ENCODE assay signal across 11 cellular contexts in the genomic region with DNA sequence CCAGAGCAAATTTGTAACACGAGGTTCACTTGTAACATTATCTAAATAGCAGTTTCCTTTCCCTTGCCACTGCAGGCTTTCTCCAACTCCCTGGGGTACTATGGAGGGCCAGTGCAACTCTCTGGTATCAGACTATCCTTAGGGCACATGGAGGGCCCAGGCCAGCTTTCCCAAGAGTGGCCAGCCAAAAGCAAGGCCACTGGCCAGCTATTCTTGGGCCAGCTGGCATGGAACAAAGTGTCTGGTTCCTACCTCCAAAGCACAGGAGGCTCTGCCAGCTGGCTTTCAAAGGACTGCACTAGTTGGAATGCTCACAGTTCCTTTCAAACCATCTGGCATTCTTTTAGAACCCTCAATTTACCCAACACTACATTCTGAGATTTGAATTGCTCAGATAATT. TPM values are rescaled to one million over a fixed set of nuclear protein-coding genes. Genes with fewer than 3 reads are reported as not detected.
DNase-seq lines count a peak whose midpoint lies in the region; ATAC-seq and TF ChIP-seq lines count a peak whose summit lies in the region.
"Had no signal": no experiment of that assay in that cellular context is flagged by ENCODE, and none has a peak within 500 bp of the region (broad histone marks: within the 10 kb centered on the region; RNA-seq: fewer than 3 reads in every experiment).

No MANE protein-coding gene starts in this region.

- intact Hi-C loops in body of pancreas (cut with DNase I): no loop called here
- intact Hi-C loops in left lung (cut with DNase I): no loop called here
- intact Hi-C loops in PC-3 (cut with micrococcal nuclease): loop anchor here (1.0 kb wide), 1 partner anchor 39 kb away; no protein-coding TSS in a partner anchor

- ATAC-seq in body of pancreas (peak; percentile 90), left lung (peak; percentile 24), thoracic aorta (ENCODE audit: insufficient number of reproducible peaks, low FRiP score, low read depth) (peak; percentile 57), GM21360 (IDR thresholded peaks at IDR 0.05; ENCODE audit: unreplicated experiment) (no peak), HG02571 (IDR thresholded peaks at IDR 0.05; ENCODE audit: unreplicated experiment) (no peak), PC-3 (no peak)

- BruUV-seq in PC-3 (replicated peaks; lab: Mats Ljungman, UMichigan): no TSS peak

- no peak overlapping the region for H3K4me2 ChIP-seq in PC-3 (ENCODE audit: low read length)
- H3K4me2 ChIP-seq: smooth muscle cell had no signal

- H3K9me2 ChIP-seq in PC-3 (replicated peaks; ENCODE audit: low read length): no peaks in the 10 kb centered on the region

- POLR2A ChIA-PET in PC-3 (lab: Charles Lee; ENCODE audit: unreplicated experiment): interaction anchor here (0.6 kb wide), 1 partner anchor 320 kb away, joined by 3 read pairs; no protein-coding TSS in a partner anchor

- no peaks in the 10 kb centered on the region for H3K36me3 ChIP-seq in body of pancreas (replicated peaks in 1 of 2; ENCODE audit: insufficient read depth in 1 of 2, low read depth in 2 of 2)
- peaks cover 0 to 5% of the 10 kb centered on the region in 2 donors for H3K36me3 ChIP-seq in left lung
- H3K36me3 ChIP-seq in thoracic aorta: no peaks in the 10 kb centered on the region
- no peaks in the 10 kb centered on the region for H3K36me3 ChIP-seq in PC-3 (ENCODE audit: low read depth, low read length)

- CTCF ChIA-PET in PC-3 (lab: Charles Lee): no interaction called here

- no peaks in the 10 kb centered on the region for H3K27me3 ChIP-seq in body of pancreas
- no peaks in the 10 kb centered on the region for H3K27me3 ChIP-seq in left lung
- H3K27me3 ChIP-seq in thoracic aorta (replicated peaks; ENCODE audit: insufficient read depth): no peaks in the 10 kb centered on the region
- H3K27me3 ChIP-seq in PC-3 (ENCODE audit: low read length): no peaks in the 10 kb centered on the region

- peak overlapping the region in 3 of 4 donors; percentile 49 to 65 (median 54) for H3K27ac ChIP-seq in body of pancreas
- peak overlapping the region in 1 of 2 donors; percentile 37 for H3K27ac ChIP-seq in left lung
- H3K27ac ChIP-seq in thoracic aorta: peak overlapping the region; percentile 23 to 62
- H3K27ac ChIP-seq in PC-3 (ENCODE audit: low read length): no peak overlapping the region

- no peaks in the 10 kb centered on the region for H4K20me1 ChIP-seq in PC-3 (ENCODE audit: low read length)

- no peak for TF ChIP-seq POLR2A in body of pancreas (IDR thresholded peaks at IDR 0.05)

- H3K4me3 ChIP-seq in LNCaP clone FGC (ENCODE audit: low read depth, low read length) (peak overlapping the region; percentile 22), body of pancreas (no peak overlapping the region), left lung (no peak overlapping the region), thoracic aorta (peak overlapping the region; percentile 15), PC-3 (ENCODE audit: low read length) (no peak overlapping the region)
- H3K4me3 ChIP-seq: smooth muscle cell had no signal

- TF ChIP-seq CTCF in LNCaP clone FGC (IDR thresholded peaks at IDR 0.05; ENCODE audit: control insufficient read depth, extremely low read depth, insufficient read depth) (no peak), body of pancreas (IDR thresholded peaks at IDR 0.05) (no peak), left lung (IDR thresholded peaks at IDR 0.05) (no peak), thoracic aorta (IDR thresholded peaks at IDR 0.05) (no peak), PC-3 (conservative IDR thresholded peaks at IDR 0.05; ENCODE audit: low read depth, low read length) (no peak)

- H3K79me2 ChIP-seq in PC-3 (ENCODE audit: low read length): peaks cover 55% of the 10 kb centered on the region

- 3 to 7% methylated on average over 1 of the region's 1 CpG for WGBS in body of pancreas, 2 donors

- H3K4me1 ChIP-seq in body of pancreas: peaks cover 24% of the 10 kb centered on the region
- H3K4me1 ChIP-seq in left lung: peaks cover 10 to 55% of the 10 kb centered on the region in 2 donors
- peaks cover 17 to 51% of the 10 kb centered on the region in 2 donors for H3K4me1 ChIP-seq in thoracic aorta (ENCODE audit: control insufficient read depth in 1 of 2, low read depth in 2 of 2)
- no peaks in the 10 kb centered on the region for H3K4me1 ChIP-seq in PC-3 (ENCODE audit: insufficient read depth, low read length)

- no peaks in the 10 kb centered on the region for H3F3A ChIP-seq in PC-3 (ENCODE audit: low read length, unreplicated experiment)

- H3K9me3 ChIP-seq in body of pancreas (no peaks in the 10 kb centered on the region), left lung (no peaks in the 10 kb centered on the region), thoracic aorta (no peaks in the 10 kb centered on the region), PC-3 (ENCODE audit: low read length) (no peaks in the 10 kb centered on the region)

- peak; percentile 81 for DNase-seq in LNCaP clone FGC (ENCODE audit: low read depth)
- peak; percentile 73 to 88 (median 83) for DNase-seq in body of pancreas
- no peak for DNase-seq in left lung
- DNase-seq in thoracic aorta (ENCODE audit: low spot score): peak; percentile 40
- no peak for DNase-seq in PC-3
- DNase-seq: activated T-cell treated with anti-CD3 and anti-CD28 coated beads, Interleukin-2, amount 50 U/mL, for 48 hours; GDM1; NCI-H510A treated with DMSO at 0.1 percent for 48 hours had no signal

- no peak overlapping the region for H2AFZ ChIP-seq in PC-3 (ENCODE audit: low read length)

- no peak overlapping the region for H3K9ac ChIP-seq in PC-3 (ENCODE audit: low read length)

RNA-seq across cellular contexts. Expression of a gene that starts 8.7 kb away (rescaled TPM):
- total RNA-seq in body of pancreas (1 to 10 TPM; 3.6 to 6.0 TPM), left lung (10 to 100 TPM; 27.4 to 46.2 TPM), thoracic aorta (10 to 100 TPM; 34.0 to 73.4 TPM), PC-3 (2014; rRNA removed) (8.2 and 10.5 TPM in 2 replicates)

Comparison
In these comparisons a context has a peak if more than half of its experiments do, and no peak if none do; other contexts are left out.
1. DNase-seq: peak in LNCaP clone FGC (single experiment), body of pancreas (4 of 4) and thoracic aorta (single experiment); none in left lung (0 of 2) and PC-3 (single experiment).
2. H3K4me3 ChIP-seq: peak in LNCaP clone FGC (single experiment) and thoracic aorta (single experiment); none in body of pancreas (0 of 2), left lung (0 of 2) and PC-3 (single experiment).
3. ATAC-seq: peak in body of pancreas (single experiment), left lung (single experiment) and thoracic aorta (single experiment); none in GM21360 (single experiment), HG02571 (single experiment) and PC-3 (single experiment).